In genomic region chr5:160399402-160400353, GRCh38 we compare ENCODE assay signal across 8 cellular contexts. TPM values are rescaled to one million over a fixed set of nuclear protein-coding genes. Genes with fewer than 3 reads are reported as not detected.
DNase-seq lines count a peak whose midpoint lies in the region; ATAC-seq, FAIRE-seq and TF ChIP-seq lines count a peak whose summit lies in the region.

FAM200C (minus strand) TSS chr5:160400054; CDS start chr5:160395490, 4,564 bp downstream.

- peaks cover 2% of the 10 kb centered on the region for H3K27me3 Mint-ChIP-seq in activated naive CD8-positive, alpha-beta T cell treated with anti-CD3 and anti-CD28 coated beads, Interleukin-2, amount 10 ng/mL, durations not matched to agents 7 days and 5 days

- ATAC-seq in HG02759 (IDR thresholded peaks at IDR 0.05; ENCODE audit: unreplicated experiment) = peak; percentile 91
- peak; percentile 86 for ATAC-seq in activated naive CD8-positive, alpha-beta T cell treated with anti-CD3 and anti-CD28 coated beads, Interleukin-2, amount 10 ng/mL, durations not matched to agents 7 days and 5 days (ENCODE audit: low read depth)
- ATAC-seq in Right ventricle myocardium superior (ENCODE audit: poor library complexity) = peak; percentile 99
- peak; percentile 97 to 100 (median 100) for ATAC-seq in pancreas

- H3K36me3 ChIP-seq in pancreas (peaks cover 0 to 33% (median 14%) of the 10 kb centered on the region in 3 donors), tibial artery (peaks cover 23 to 33% (median 32%) of the 10 kb centered on the region in 3 donors)

- H3K9me3 ChIP-seq in pancreas (no peaks in the 10 kb centered on the region), tibial artery (no peaks in the 10 kb centered on the region)

- H3K27ac ChIP-seq in pancreas (peak within 1 kb of the TSS; percentile 60 to 90 (median 80)), tibial artery (peak within 1 kb of the TSS; percentile 87 to 91)

- intact Hi-C loops in Right ventricle myocardium superior (cut with DNase I) (loop anchor here (10.0 kb wide), 1 partner anchor 375 kb away; no protein-coding TSS in a partner anchor), pancreas (cut with DNase I) (no loop called here), tibial artery (cut with DNase I; ENCODE audit: low total_unique reads) (no loop called here)

- peak within 1 kb of the TSS; percentile 87 for H3K4me3 Mint-ChIP-seq in activated naive CD8-positive, alpha-beta T cell treated with anti-CD3 and anti-CD28 coated beads, Interleukin-2, amount 10 ng/mL, durations not matched to agents 7 days and 5 days

- H3K27me3 ChIP-seq in pancreas (no peaks in the 10 kb centered on the region), tibial artery (no peaks in the 10 kb centered on the region)

- peak; percentile 59 for FAIRE-seq in pancreas (lab: Jason Lieb, UNC)

- no peaks in the 10 kb centered on the region for H3K9me3 Mint-ChIP-seq in activated naive CD8-positive, alpha-beta T cell treated with anti-CD3 and anti-CD28 coated beads, Interleukin-2, amount 10 ng/mL, durations not matched to agents 7 days and 5 days

- H3K4me1 Mint-ChIP-seq in activated naive CD8-positive, alpha-beta T cell treated with anti-CD3 and anti-CD28 coated beads, Interleukin-2, amount 10 ng/mL, durations not matched to agents 7 days and 5 days = peaks cover 3% of the 10 kb centered on the region

- H3K4me1 ChIP-seq in pancreas = peaks cover 3 to 14% (median 8%) of the 10 kb centered on the region in 3 donors
- peaks cover 0 to 38% (median 27%) of the 10 kb centered on the region in 4 donors for H3K4me1 ChIP-seq in tibial artery

- POLR2A ChIA-PET in activated naive CD8-positive, alpha-beta T cell treated with anti-CD3 and anti-CD28 coated beads, Interleukin-2, amount 10 ng/mL, durations not matched to agents 7 days and 5 days (lab: Charles Lee) = interaction anchor here (1.0 kb wide), 1 partner anchor 20 kb away, joined by 8 read pairs; the partner anchor contains the start of gene SLU7

- 0 to 1% methylated on average over 41 of the region's 41 CpGs for WGBS in pancreas, 2 donors

- TF ChIP-seq CTCF in GM12865 (IDR thresholded peaks at IDR 0.05; ENCODE audit: insufficient read depth, low read depth, low read length, missing control alignments) (no peak), pancreas (IDR thresholded peaks at IDR 0.05) (no peak), tibial artery (IDR thresholded peaks at IDR 0.05) (no peak)

- peak within 1 kb of the TSS; percentile 32 for H3K27ac Mint-ChIP-seq in activated naive CD8-positive, alpha-beta T cell treated with anti-CD3 and anti-CD28 coated beads, Interleukin-2, amount 10 ng/mL, durations not matched to agents 7 days and 5 days

- peak; percentile 90 for DNase-seq in GM12865 (ENCODE audit: low read depth)
- peak; percentile 86 for DNase-seq in NCI-H1105 treated with DMSO at 0.1 percent for 48 hours (lab: John Stamatoyannopoulos, UW)
- DNase-seq in SKM-1 (lab: John Stamatoyannopoulos, UW; ENCODE audit: unreplicated experiment) = peak; percentile 74
- DNase-seq in activated naive CD8-positive, alpha-beta T cell treated with anti-CD3 and anti-CD28 coated beads, Interleukin-2, amount 10 ng/mL, durations not matched to agents 7 days and 5 days = peak; percentile 73
- peak; percentile 93 for DNase-seq in Right ventricle myocardium superior
- DNase-seq in pancreas = peak; percentile 90 to 97 (median 92)
- DNase-seq in tibial artery = peak; percentile 91 to 95

- H3K36me3 Mint-ChIP-seq in activated naive CD8-positive, alpha-beta T cell treated with anti-CD3 and anti-CD28 coated beads, Interleukin-2, amount 10 ng/mL, durations not matched to agents 7 days and 5 days = peaks cover 7% of the 10 kb centered on the region

- H3K4me3 ChIP-seq in GM12865 (ENCODE audit: low read depth, low read length) (peak within 1 kb of the TSS; percentile 79), pancreas (peak within 1 kb of the TSS; percentile 43 to 82 (median 68)), tibial artery (peak within 1 kb of the TSS; percentile 62 to 70)

RNA-seq across cellular contexts. Expression of gene FAM200C, which starts in this region (rescaled TPM):
- under 1 TPM; 0.61 to 0.71 TPM for total RNA-seq in activated naive CD8-positive, alpha-beta T cell treated with anti-CD3 and anti-CD28 coated beads, Interleukin-2, amount 10 ng/mL, durations not matched to agents 7 days and 5 days
- 3.8 TPM for total RNA-seq in Right ventricle myocardium superior
- total RNA-seq in pancreas = 1 to 10 TPM in 5 of 6 donors, under 1 TPM in 1; 0.79 to 3.7 (median 1.7) TPM
- polyA plus RNA-seq in pancreas = 1 to 10 TPM; 2.5 to 3.3 TPM

Comparison
In these comparisons a context has a peak if more than half of its experiments do, and no peak if none do; other contexts are left out.
1. Peak in every context shown above with its lines: DNase-seq, ATAC-seq, H3K4me3 ChIP-seq and H3K27ac ChIP-seq.
2. Peak in DNase-seq and ATAC-seq in activated naive CD8-positive, alpha-beta T cell treated with anti-CD3 and anti-CD28 coated beads, Interleukin-2, amount 10 ng/mL, durations not matched to agents 7 days and 5 days; RNA of the gene not detected or under 1 TPM.